Comparison of ENCODE assay signal across 8 cellular contexts in the genomic region with DNA sequence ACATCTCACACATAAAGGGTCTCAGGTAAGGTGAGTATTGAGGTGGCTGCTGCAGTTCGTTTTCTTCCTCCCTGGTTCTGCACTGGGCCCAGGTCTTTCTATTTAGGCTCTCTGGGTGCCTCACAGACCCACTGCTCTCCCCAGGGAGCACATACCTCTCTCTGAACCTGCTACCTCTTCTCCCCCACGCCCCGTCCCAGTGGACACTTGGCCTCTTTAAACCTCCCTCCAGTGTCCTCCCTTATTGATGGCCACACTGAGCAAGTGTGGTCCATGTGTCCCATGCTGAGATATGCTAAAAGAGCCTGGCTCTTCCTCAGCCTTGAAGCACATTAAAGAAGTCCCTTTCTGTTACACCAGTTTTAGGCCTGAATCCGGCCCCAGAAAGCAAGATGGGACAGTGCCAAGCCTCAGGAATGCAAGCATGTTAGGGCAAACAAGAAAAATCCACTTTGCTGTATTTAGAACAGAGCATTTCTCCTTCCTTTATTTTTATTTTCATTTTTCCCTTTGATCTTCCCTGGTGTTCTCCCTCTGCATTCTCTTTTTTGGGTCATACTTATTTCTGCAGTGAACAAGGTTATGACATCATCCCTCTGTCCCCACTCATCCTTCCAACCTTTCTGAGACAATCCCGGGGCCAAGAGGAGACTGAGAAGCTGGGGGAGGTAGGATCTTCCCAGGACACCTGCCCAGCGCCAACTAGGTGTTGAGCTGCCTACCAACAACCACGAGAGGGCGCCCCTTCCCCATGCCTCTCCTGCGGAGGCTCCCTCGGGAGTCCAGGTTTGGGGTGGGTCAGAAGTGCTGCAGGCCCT. TPM values are rescaled to one million over a fixed set of nuclear protein-coding genes. Genes with fewer than 3 reads are reported as not detected.
DNase-seq lines count a peak whose midpoint lies in the region; ATAC-seq, FAIRE-seq and TF ChIP-seq lines count a peak whose summit lies in the region.

No MANE protein-coding gene starts in this region.

- intact Hi-C loops in ascending aorta (cut with DNase I), result loop anchor here (1.0 to 10.0 kb wide), 2 partner anchors 177 to 552 kb away; no protein-coding TSS in a partner anchor

- WGBS in small intestine, 3 donors, result 18 to 23% (median 22%) methylated on average over 10 of the region's 10 CpGs

- H3K27me3 ChIP-seq in ascending aorta (no peaks in the 10 kb centered on the region), small intestine (ENCODE audit: control insufficient read depth in 2 of 2, insufficient read depth in 2 of 2, low read length in 2 of 2) (no peaks in the 10 kb centered on the region)

- in situ Hi-C loops in Caki2 (cut with HindIII; ENCODE audit: low pct_unique_long_range_greater_than_20kb, low sequenced_read_pairs), result no loop called here

- H3K27ac ChIP-seq in ascending aorta, result no peak overlapping the region
- H3K27ac ChIP-seq in small intestine (ENCODE audit: low read depth in 1 of 2, low read length in 1 of 2), result peak overlapping the region; percentile 34 to 53

- FAIRE-seq in small intestine (lab: Jason Lieb, UNC), result no peak

- H3K9me3 ChIP-seq in ascending aorta, result no peaks in the 10 kb centered on the region
- H3K9me3 ChIP-seq in small intestine (ENCODE audit: control insufficient read depth, low read depth), result no peaks in the 10 kb centered on the region

- H3K36me3 ChIP-seq in ascending aorta (no peaks in the 10 kb centered on the region), small intestine (ENCODE audit: control insufficient read depth in 2 of 2, insufficient read depth in 2 of 2, low read length in 2 of 2) (no peaks in the 10 kb centered on the region)

- ATAC-seq in GM21786 (IDR thresholded peaks at IDR 0.05; ENCODE audit: unreplicated experiment), result peak; percentile 19

- peak; percentile 40 for DNase-seq in Caki2 (ENCODE audit: low read depth)
- DNase-seq in NCI-H1092 (lab: John Stamatoyannopoulos, UW), result peak; percentile 29
- peak; percentile 40 for DNase-seq in T-helper 22 cell (ENCODE audit: low read depth)
- DNase-seq in ascending aorta (ENCODE audit: low spot score in 2 of 2), result peak in 1 of 2 donors; percentile 77
- peak; percentile 60 for DNase-seq in hepatic stellate cell (ENCODE audit: low spot score)
- peak; percentile 73 for DNase-seq in small intestine
- DNase-seq in cerebellum (ENCODE audit: low spot score), result no peak

- TF ChIP-seq CTCF in ascending aorta (IDR thresholded peaks at IDR 0.05), result peak; percentile 73 to 92 (median 76)

- peaks cover 0 to 4% of the 10 kb centered on the region in 2 donors for H3K4me1 ChIP-seq in ascending aorta
- H3K4me1 ChIP-seq in small intestine (ENCODE audit: control insufficient read depth in 2 of 2, insufficient read depth in 1 of 2, low read depth in 1 of 2, low read length in 1 of 2), result peaks cover 0 to 3% of the 10 kb centered on the region in 2 donors

- no peak overlapping the region for H3K4me3 ChIP-seq in ascending aorta
- no peak overlapping the region for H3K4me3 ChIP-seq in small intestine (ENCODE audit: low read depth in 1 of 2, low read length in 2 of 2)

RNA-seq across cellular contexts. Expression of a gene that starts 5.0 kb away (rescaled TPM):
- total RNA-seq in Caki2 (2014; rRNA removed; shearing (Covaris generic); ENCODE audit: low replicate concordance), result not detected in 2 replicates
- total RNA-seq in ascending aorta (10.1 TPM), cerebellum (not detected)
- polyA plus RNA-seq in small intestine, result 1 to 10 TPM; 1.1 to 4.7 (median 1.9) TPM

RNA-seq across cellular contexts. Expression of a gene that starts 22.1 kb away (rescaled TPM):
- 14.9 and 17.1 TPM in 2 replicates for total RNA-seq in Caki2 (2014; rRNA removed; shearing (Covaris generic); ENCODE audit: low replicate concordance)
- 4.4 TPM for total RNA-seq in ascending aorta
- 10 to 100 TPM; 31.3 to 54.6 (median 36.7) TPM for polyA plus RNA-seq in small intestine
- total RNA-seq in cerebellum, result 2.4 TPM

Comparison
In these comparisons a context has a peak if more than half of its experiments do, and no peak if none do; other contexts are left out.
1. H3K27ac ChIP-seq: peak in small intestine (2 of 2); none in ascending aorta (0 of 2).
2. RNA of a gene that starts 5.0 kb away (total RNA-seq): 10.1 TPM in ascending aorta (single experiment); not detected in Caki2 and not detected in cerebellum (single experiment); every median in the first group is over 10 times any median in the second.